ENCODE assay signal across 15 cellular contexts in genomic region chr19:739998-740715, GRCh38. TPM values are rescaled to one million over a fixed set of nuclear protein-coding genes. Genes with fewer than 3 reads are reported as not detected.
DNase-seq lines count a peak whose midpoint lies in the region; ATAC-seq and TF ChIP-seq lines count a peak whose summit lies in the region.
"Had no signal": no experiment of that assay in that cellular context is flagged by ENCODE, and none has a peak within 500 bp of the region (broad histone marks: within the 10 kb centered on the region; RNA-seq: fewer than 3 reads in every experiment).

No MANE protein-coding gene starts in this region.

- no peak overlapping the region for H3K4me3 ChIP-seq in right lobe of liver

- H3K27ac ChIP-seq in right lobe of liver: no peak overlapping the region

- H3K9me3 ChIP-seq in T-helper 17 cell (ENCODE audit: control insufficient read depth, low read length, poor library complexity, severe bottlenecking) (no peaks in the 10 kb centered on the region), right lobe of liver (no peaks in the 10 kb centered on the region)

- no peaks in the 10 kb centered on the region for H3K27me3 ChIP-seq in right lobe of liver

- peaks cover 2% of the 10 kb centered on the region for H3K4me1 Mint-ChIP-seq in T-helper 17 cell

- TF ChIP-seq POLR2A in right lobe of liver (IDR thresholded peaks at IDR 0.05): no peak

- TF ChIP-seq CTCF in right lobe of liver (IDR thresholded peaks at IDR 0.05): no peak

- ATAC-seq in T-helper 17 cell (no peak), right lobe of liver (peak; percentile 11 to 51 (median 41)), GM21717 (IDR thresholded peaks at IDR 0.05; ENCODE audit: unreplicated experiment) (no peak)
- ATAC-seq in stimulated activated naive CD8-positive, alpha-beta T cell treated with anti-CD3 and anti-CD28 coated beads, Interleukin-15, Interleukin-2, amounts not matched to agents 100 U/mL and 50 U/mL, for 24 hours: no peak

- WGBS in right lobe of liver (ENCODE audit: insufficient coverage, low coverage, low lambda C conversion rate, missing lambda C conversion rate): 39% methylated on average over 6 of the region's 36 CpGs

- no peaks in the 10 kb centered on the region for H3K36me3 Mint-ChIP-seq in T-helper 17 cell (ENCODE audit: low read depth)
- H3K36me3 Mint-ChIP-seq: CD4-positive, CD25-positive, alpha-beta regulatory T cell had no signal

- intact Hi-C loops in right lobe of liver (cut with DNase I): loop anchor here in 1 of 2 donors (10.0 kb wide), 1 partner anchor 145 kb away; no protein-coding TSS in a partner anchor

- TF ChIP-seq EP300 in Ishikawa (IDR thresholded peaks at IDR 0.05; ENCODE audit: borderline replicate concordance): peak; percentile 90; the same call in 1 of the 2 replicates

- peak; percentile 9; the same call in 1 of the 2 replicates for TF ChIP-seq RAD21 in Ishikawa (IDR thresholded peaks at IDR 0.05; ENCODE audit: low read depth)

- peaks cover 6% of the 10 kb centered on the region for H3K27me3 Mint-ChIP-seq in T-helper 17 cell
- H3K27me3 Mint-ChIP-seq: CD4-positive, CD25-positive, alpha-beta regulatory T cell had no signal

- H3K36me3 ChIP-seq in right lobe of liver: no peaks in the 10 kb centered on the region

- H3K4me1 ChIP-seq in right lobe of liver: peaks cover 0 to 4% (median 0%) of the 10 kb centered on the region in 4 donors

- DNase-seq in DMS79 (lab: John Stamatoyannopoulos, UW) (peak; percentile 40), T-helper 17 cell (no peak), right lobe of liver (peak in 1 of 3 donors; percentile 49), NCI-H187 (lab: John Stamatoyannopoulos, UW) (no peak)
- no peak for DNase-seq in stimulated activated naive CD4-positive, alpha-beta T cell treated with Interleukin-2 at 50 U/mL for 16 hours (lab: John Stamatoyannopoulos, UW)
- no peak for DNase-seq in stimulated activated naive CD8-positive, alpha-beta T cell treated with anti-CD3 and anti-CD28 coated beads, Interleukin-15, Interleukin-2, amounts not matched to agents 100 U/mL and 50 U/mL, for 24 hours
- DNase-seq: ACHN; Calu3; CD4-positive, CD25-positive, alpha-beta regulatory T cell; HCEC 1CT; NCI-H1436; NCI-H446; SHP77 treated with DMSO at 0.1 percent for 48 hours had no signal

- no peak overlapping the region for H3K4me3 Mint-ChIP-seq in T-helper 17 cell
- H3K4me3 Mint-ChIP-seq: CD4-positive, CD25-positive, alpha-beta regulatory T cell had no signal

- peak overlapping the region; percentile 49 for H3K27ac Mint-ChIP-seq in T-helper 17 cell
- H3K27ac Mint-ChIP-seq: CD4-positive, CD25-positive, alpha-beta regulatory T cell had no signal

TF ChIP-seq in Ishikawa, 13 proteins besides CTCF, POLR2A, EP300 and RAD21:
- TF ChIP-seq REST (IDR thresholded peaks at IDR 0.05; ENCODE audit: low read depth) (peak; percentile 88), NFIC (IDR thresholded peaks at IDR 0.05) (peak; percentile 88), CEBPB (IDR thresholded peaks at IDR 0.05) (no peak; the same call in 1 of the 2 replicates), ZBTB7A (IDR thresholded peaks at IDR 0.05; ENCODE audit: low read depth) (peak; percentile 26; the same call in 1 of the 2 replicates), FOXM1 (IDR thresholded peaks at IDR 0.05; ENCODE audit: borderline replicate concordance, low read depth) (peak; percentile 55; the same call in 1 of the 2 replicates), EGR1 (IDR thresholded peaks at IDR 0.05) (peak; percentile 99), TEAD4 (IDR thresholded peaks at IDR 0.05) (peak; percentile 59; the same call in 1 of the 2 replicates), USF1 (IDR thresholded peaks at IDR 0.05) (peak; percentile 66), TAF1 (IDR thresholded peaks at IDR 0.05; ENCODE audit: low read depth) (no peak), MAX (IDR thresholded peaks at IDR 0.05) (peak; percentile 98), TCF12 (IDR thresholded peaks at IDR 0.05; ENCODE audit: low read depth) (peak; percentile 97), YY1 (IDR thresholded peaks at IDR 0.05; ENCODE audit: low read depth) (0 out of 2 replicates have a peak, but pooled peaks have one; percentile 6), CREB1 (IDR thresholded peaks at IDR 0.05; ENCODE audit: low read depth) (no peak)

RNA-seq across cellular contexts. Expression of gene MISP, which starts 10.8 kb away (rescaled TPM):
- total RNA-seq in T-helper 17 cell (not detected), right lobe of liver (under 1 TPM in 1 of 6 experiments, not detected in 5; 0.09 TPM)
- total RNA-seq: CD4-positive, CD25-positive, alpha-beta regulatory T cell had no signal

RNA-seq across cellular contexts. Expression of gene PALM, which starts 31.4 kb away (rescaled TPM):
- total RNA-seq in T-helper 17 cell (not detected), right lobe of liver (10 to 100 TPM in 2 of 6 experiments, 1 to 10 TPM in 4; 4.6 to 12.7 (median 7.1) TPM)
- total RNA-seq: CD4-positive, CD25-positive, alpha-beta regulatory T cell had no signal

RNA-seq across cellular contexts. Expression of gene PRSS57, which starts 44.9 kb away (rescaled TPM):
- total RNA-seq in T-helper 17 cell (not detected), right lobe of liver (under 1 TPM in 1 of 6 experiments, not detected in 5; 0.20 TPM)
- total RNA-seq: Calu3 had no signal

RNA-seq across cellular contexts. Expression of gene PTBP1, which starts 57.1 kb away (rescaled TPM):
- 100 to 1,000 TPM; 334 to 341 TPM for total RNA-seq in T-helper 17 cell
- 100 to 1,000 TPM in 5 of 6 experiments, 10 to 100 TPM in 1; 91.1 to 150 (median 129) TPM for total RNA-seq in right lobe of liver

Comparison
In these comparisons a context has a peak if more than half of its experiments do, and no peak if none do; other contexts are left out.
1. ATAC-seq: peak in right lobe of liver (4 of 4); none in T-helper 17 cell (single experiment), GM21717 (single experiment) and stimulated activated naive CD8-positive, alpha-beta T cell treated with anti-CD3 and anti-CD28 coated beads, Interleukin-15, Interleukin-2, amounts not matched to agents 100 U/mL and 50 U/mL, for 24 hours (single experiment).
2. RNA of gene PALM, which starts 31.4 kb away (total RNA-seq): 4.6 to 12.7 TPM in right lobe of liver; not detected in T-helper 17 cell; every median in the first group is over 4 times any median in the second.